ENCODE assay signal across 15 cellular contexts in the genomic region with DNA sequence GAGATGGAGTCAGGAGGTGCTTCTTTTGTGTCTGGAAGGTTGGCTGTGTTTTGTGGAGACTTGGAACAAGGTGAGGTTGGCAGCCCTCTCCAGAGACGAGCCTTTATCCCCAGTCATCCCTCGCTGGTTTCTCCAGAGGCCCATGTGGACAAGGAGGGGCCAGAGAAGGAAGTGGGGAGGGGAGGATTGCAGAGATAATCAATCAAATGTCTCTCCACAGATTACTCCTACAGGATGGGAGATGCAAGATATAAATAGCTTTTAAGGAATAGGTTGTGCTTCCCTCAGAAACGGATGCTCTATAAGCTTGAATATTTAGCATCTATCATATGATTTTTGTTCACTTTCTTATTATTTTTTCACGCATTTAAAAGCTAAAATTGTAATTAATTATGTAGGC.
A peak's percentile ranks its signal among the peaks of the same experiment; 100 is the strongest.
DNase-seq lines count a peak whose midpoint lies in the region; ATAC-seq and TF ChIP-seq lines count a peak whose summit lies in the region.
"Had no signal": no experiment of that assay in that cellular context is flagged by ENCODE, and none has a peak within 500 bp of the region (broad histone marks: within the 10 kb centered on the region; RNA-seq: fewer than 3 reads in every experiment).

No MANE protein-coding gene starts in this region.

- H3K27me3 ChIP-seq in GM23248 (replicated peaks; ENCODE audit: insufficient read depth): no peaks in the 10 kb centered on the region
- no peaks in the 10 kb centered on the region for H3K27me3 ChIP-seq in GM23338 (ENCODE audit: insufficient read depth)
- H3K27me3 ChIP-seq in WERI-Rb-1 (ENCODE audit: insufficient read depth, low read depth, severe bottlenecking): no peaks in the 10 kb centered on the region
- H3K27me3 ChIP-seq in neural progenitor cell: no peaks in the 10 kb centered on the region
- H3K27me3 ChIP-seq: BE2C had no signal

- H3K27me3 Mint-ChIP-seq in GM23338 (ENCODE audit: insufficient read depth, low read depth, poor library complexity) (peaks cover 3% of the 10 kb centered on the region), neural progenitor cell (ENCODE audit: insufficient read depth, low read depth) (peaks cover 5% of the 10 kb centered on the region)
- H3K27me3 Mint-ChIP-seq: CD4-positive, CD25-positive, alpha-beta regulatory T cell; CD8-positive, alpha-beta memory T cell had no signal

- in situ Hi-C loops in GM23248 (cut with MboI): no loop called here

- no peak for DNase-seq in GM23248
- DNase-seq in GM23338 (ENCODE audit: low spot score): no peak
- peak; percentile 13 for DNase-seq in WERI-Rb-1
- no peak for DNase-seq in neural progenitor cell (ENCODE audit: low spot score)
- DNase-seq in activated T-cell treated with anti-CD3 and anti-CD28 coated beads for 4 hours: no peak
- DNase-seq in pons (ENCODE audit: low spot score): no peak
- no peak for DNase-seq in amygdala (lab: John Stamatoyannopoulos, UW)
- DNase-seq: ACHN; BE2C; C1 segment of cervical spinal cord; CD4-positive, CD25-positive, alpha-beta regulatory T cell; CD8-positive, alpha-beta memory T cell; COR-L47; HCEC 1CT had no signal

- H3K36me3 ChIP-seq in GM23248 (ENCODE audit: low read depth) (no peaks in the 10 kb centered on the region), GM23338 (ENCODE audit: insufficient read depth) (no peaks in the 10 kb centered on the region), WERI-Rb-1 (no peaks in the 10 kb centered on the region), neural progenitor cell (no peaks in the 10 kb centered on the region)
- H3K36me3 ChIP-seq: BE2C had no signal

- H3K4me3 Mint-ChIP-seq in GM23338 (no peak overlapping the region), neural progenitor cell (no peak overlapping the region)
- H3K4me3 Mint-ChIP-seq: CD4-positive, CD25-positive, alpha-beta regulatory T cell; CD8-positive, alpha-beta memory T cell had no signal

- no peak overlapping the region for H3K27ac ChIP-seq in GM23248
- no peak overlapping the region for H3K27ac ChIP-seq in GM23338 (ENCODE audit: low read depth)
- H3K27ac ChIP-seq in WERI-Rb-1: no peak overlapping the region
- H3K27ac ChIP-seq in neural progenitor cell: no peak overlapping the region

- 27 to 37% methylated on average over 4 of the region's 4 CpGs for WGBS in GM23248 (ENCODE audit: low coverage in 1 of 2, low lambda C conversion rate in 2 of 2, missing lambda C conversion rate in 2 of 2), 2 experiments

- TF ChIP-seq CTCF in GM23338 (conservative IDR thresholded peaks at IDR 0.05; ENCODE audit: low read depth in 2 of 2) (no peak), WERI-Rb-1 (IDR thresholded peaks at IDR 0.05; ENCODE audit: low read depth, low read length) (no peak), neural progenitor cell (IDR thresholded peaks at IDR 0.05) (no peak)

- H2AFZ ChIP-seq in GM23248: peak overlapping the region; percentile 50; the same call in 1 of the 2 replicates
- peak overlapping the region; percentile 95 for H2AFZ ChIP-seq in GM23338
- peak overlapping the region; percentile 82 for H2AFZ ChIP-seq in neural progenitor cell (replicated peaks)

- H3K79me2 ChIP-seq in GM23248 (ENCODE audit: insufficient read depth) (no peaks in the 10 kb centered on the region), GM23338 (replicated peaks; ENCODE audit: insufficient read depth) (no peaks in the 10 kb centered on the region), neural progenitor cell (ENCODE audit: low read depth) (no peaks in the 10 kb centered on the region)

- H3K4me2 ChIP-seq in GM23248 (ENCODE audit: unreplicated experiment): no peak overlapping the region
- H3K4me2 ChIP-seq in GM23338: no peak overlapping the region
- H3K4me2 ChIP-seq in neural progenitor cell: no peak overlapping the region

- H3K9me2 ChIP-seq in GM23248 (ENCODE audit: insufficient read depth) (no peaks in the 10 kb centered on the region), GM23338 (ENCODE audit: insufficient read depth) (no peaks in the 10 kb centered on the region)

- H3K9ac ChIP-seq in GM23248 (no peak overlapping the region), neural progenitor cell (no peak overlapping the region)

- 0 out of 3 replicates have a peak, but pooled peaks cover 2% of the 10 kb centered on the region for H3K4me1 Mint-ChIP-seq in GM23338
- peaks cover 8% of the 10 kb centered on the region for H3K4me1 Mint-ChIP-seq in neural progenitor cell
- H3K4me1 Mint-ChIP-seq: CD4-positive, CD25-positive, alpha-beta regulatory T cell; CD8-positive, alpha-beta memory T cell had no signal

- no peaks in the 10 kb centered on the region for H3K4me1 ChIP-seq in GM23248 (ENCODE audit: insufficient read depth)
- H3K4me1 ChIP-seq in GM23338 (ENCODE audit: insufficient read depth): no peaks in the 10 kb centered on the region
- H3K4me1 ChIP-seq in neural progenitor cell: peaks cover 11% of the 10 kb centered on the region
- H3K4me1 ChIP-seq: BE2C had no signal

- ATAC-seq in GM23338 (no peak), GM18868 (IDR thresholded peaks at IDR 0.05; ENCODE audit: unreplicated experiment) (no peak)

- no peak overlapping the region for H3K4me3 ChIP-seq in GM23248
- no peak overlapping the region for H3K4me3 ChIP-seq in GM23338
- H3K4me3 ChIP-seq in WERI-Rb-1 (ENCODE audit: low read depth, low read length): no peak overlapping the region
- H3K4me3 ChIP-seq in neural progenitor cell: no peak overlapping the region

- H3F3A ChIP-seq in GM23248 (ENCODE audit: insufficient read depth): no peaks in the 10 kb centered on the region
- H3F3A ChIP-seq in GM23338 (replicated peaks; ENCODE audit: low read depth): no peaks in the 10 kb centered on the region
- no peaks in the 10 kb centered on the region for H3F3A ChIP-seq in neural progenitor cell (ENCODE audit: low read depth)

- no peaks in the 10 kb centered on the region for H4K20me1 ChIP-seq in GM23248 (ENCODE audit: insufficient read depth)
- H4K20me1 ChIP-seq in GM23338 (replicated peaks; ENCODE audit: insufficient read depth): no peaks in the 10 kb centered on the region
- no peaks in the 10 kb centered on the region for H4K20me1 ChIP-seq in neural progenitor cell (ENCODE audit: low read depth)

- no peaks in the 10 kb centered on the region for H3K9me3 ChIP-seq in GM23248 (ENCODE audit: low read depth)
- H3K9me3 ChIP-seq in WERI-Rb-1 (ENCODE audit: severe bottlenecking): no peaks in the 10 kb centered on the region
- H3K9me3 ChIP-seq in neural progenitor cell (ENCODE audit: low read depth): no peaks in the 10 kb centered on the region
- H3K9me3 ChIP-seq: BE2C had no signal

- H3K9me3 Mint-ChIP-seq in GM23338 (no peaks in the 10 kb centered on the region), neural progenitor cell (no peaks in the 10 kb centered on the region)
- H3K9me3 Mint-ChIP-seq: CD4-positive, CD25-positive, alpha-beta regulatory T cell; CD8-positive, alpha-beta memory T cell had no signal

- H3K36me3 Mint-ChIP-seq in GM23338 (ENCODE audit: low read depth) (no peaks in the 10 kb centered on the region), neural progenitor cell (no peaks in the 10 kb centered on the region)
- H3K36me3 Mint-ChIP-seq: CD4-positive, CD25-positive, alpha-beta regulatory T cell; CD8-positive, alpha-beta memory T cell had no signal

- H3K27ac Mint-ChIP-seq in GM23338 (no peak overlapping the region), neural progenitor cell (no peak overlapping the region)
- H3K27ac Mint-ChIP-seq: CD4-positive, CD25-positive, alpha-beta regulatory T cell had no signal

TF ChIP-seq in GM23338, 12 proteins besides CTCF, POLR2A, EP300 and RAD21 (continues in another document):
- TF ChIP-seq ZNF331 (CRISPR knock-in tag; IDR thresholded peaks at IDR 0.05; ENCODE audit: low read depth) (no peak), ZNF114 (CRISPR knock-in tag; IDR thresholded peaks at IDR 0.05) (no peak), POLR2AphosphoS5 (IDR thresholded peaks at IDR 0.05; ENCODE audit: low read depth) (no peak), EZH2 (IDR thresholded peaks at IDR 0.05; ENCODE audit: low read depth, unreplicated experiment) (no peak), REST (IDR thresholded peaks at IDR 0.05; ENCODE audit: unreplicated experiment) (no peak)
